In genomic region chr10:77392236-77392721, GRCh38 we compare ENCODE assay signal across 2 cellular contexts.
TF ChIP-seq lines count a peak whose summit lies in the region.

No MANE protein-coding gene starts in this region.

TF ChIP-seq in HEK293, 187 proteins besides CTCF, POLR2A, EP300 and RAD21 (continued from another document):
- TF ChIP-seq ZNF132 (tag by site-specific recombination; IDR thresholded peaks at IDR 0.05; ENCODE audit: borderline replicate concordance) (no peak), ZNF571 (tag by site-specific recombination; IDR thresholded peaks at IDR 0.05) (no peak), SCRT2 (tag by site-specific recombination; IDR thresholded peaks at IDR 0.05) (no peak), WT1 (tag by site-specific recombination; IDR thresholded peaks at IDR 0.05) (peak; percentile 98), ZNF398 (tag by site-specific recombination; IDR thresholded peaks at IDR 0.05) (peak; percentile 91), KLF17 (tag by site-specific recombination; IDR thresholded peaks at IDR 0.05) (peak; percentile 81), ZNF394 (tag by site-specific recombination; IDR thresholded peaks at IDR 0.05; ENCODE audit: borderline replicate concordance) (no peak), ZNF324 (tag by site-specific recombination; IDR thresholded peaks at IDR 0.05) (no peak)
TF ChIP-seq in HEK293: peak in this region for 5.

TF ChIP-seq in K562, 482 proteins besides CTCF, POLR2A, EP300 and RAD21:
- TF ChIP-seq ZNF512 (tag; IDR thresholded peaks at IDR 0.05), result peak; percentile 47; the same call in 1 of the 2 replicates
- no peak for TF ChIP-seq HLTF (IDR thresholded peaks at IDR 0.05)
- no peak for TF ChIP-seq KDM4B (IDR thresholded peaks at IDR 0.05; ENCODE audit: borderline replicate concordance in 2 of 2, low read depth in 1 of 2)
- TF ChIP-seq CBX1 (IDR thresholded peaks at IDR 0.05; ENCODE audit: low read depth), result no peak
- no peak for TF ChIP-seq ZNF274 (IDR thresholded peaks at IDR 0.05; ENCODE audit: borderline replicate concordance, low read depth, low read length)
- no peak for TF ChIP-seq MXI1 (IDR thresholded peaks at IDR 0.05; ENCODE audit: low read depth, low read length)
- TF ChIP-seq PURB (CRISPR knock-in tag; IDR thresholded peaks at IDR 0.05; ENCODE audit: low read depth), result no peak
- no peak for TF ChIP-seq MTA3 (IDR thresholded peaks at IDR 0.05; ENCODE audit: borderline replicate concordance)
- no peak for TF ChIP-seq KLF10 (CRISPR knock-in tag; IDR thresholded peaks at IDR 0.05)
- TF ChIP-seq PCBP2 (IDR thresholded peaks at IDR 0.05; ENCODE audit: low read depth, low read length, poor library complexity, severe bottlenecking), result peak; percentile 41
- no peak for TF ChIP-seq ZNF609 (CRISPR knock-in tag; IDR thresholded peaks at IDR 0.05; ENCODE audit: borderline replicate concordance)
- no peak for TF ChIP-seq MCM7 (IDR thresholded peaks at IDR 0.05)
- TF ChIP-seq NR3C1 (CRISPR knock-in tag; IDR thresholded peaks at IDR 0.05), result no peak
- TF ChIP-seq ZEB2 (IDR thresholded peaks at IDR 0.05), result no peak
- TF ChIP-seq NELFE (IDR thresholded peaks at IDR 0.05; ENCODE audit: insufficient read depth, insufficient read length), result no peak
- no peak for TF ChIP-seq CSDE1 (IDR thresholded peaks at IDR 0.05)
- peak; percentile 33 for TF ChIP-seq HNRNPK (IDR thresholded peaks at IDR 0.05; ENCODE audit: low read depth, low read length, poor library complexity, severe bottlenecking)
- TF ChIP-seq CAMTA2 (CRISPR knock-in tag; conservative IDR thresholded peaks at IDR 0.05), result no peak
- no peak for TF ChIP-seq ZSCAN32 (CRISPR knock-in tag; IDR thresholded peaks at IDR 0.05)
- no peak for TF ChIP-seq ZKSCAN1 (IDR thresholded peaks at IDR 0.05; ENCODE audit: low read depth, low read length)
- TF ChIP-seq TFAP4 (CRISPR knock-in tag; IDR thresholded peaks at IDR 0.05; ENCODE audit: borderline replicate concordance), result no peak
- TF ChIP-seq PCBP1 (IDR thresholded peaks at IDR 0.05; ENCODE audit: low read depth, low read length, poor library complexity, severe bottlenecking), result peak; percentile 64
